ENCODE assay signal across 3 cellular contexts in genomic region chr9:42275141-42275540, GRCh38.
"Had no signal": no experiment of that assay in that cellular context is flagged by ENCODE, and none has a peak within 500 bp of the region (broad histone marks: within the 10 kb centered on the region; RNA-seq: fewer than 3 reads in every experiment).

No MANE protein-coding gene starts in this region.

- ATAC-seq: GM12878 had no signal

- DNase-seq: GDM1, GF-D8 had no signal

- H3K4me3 ChIP-seq: GM12878 had no signal
